19 cellular contexts compared by ENCODE assay signal in the genomic region with DNA sequence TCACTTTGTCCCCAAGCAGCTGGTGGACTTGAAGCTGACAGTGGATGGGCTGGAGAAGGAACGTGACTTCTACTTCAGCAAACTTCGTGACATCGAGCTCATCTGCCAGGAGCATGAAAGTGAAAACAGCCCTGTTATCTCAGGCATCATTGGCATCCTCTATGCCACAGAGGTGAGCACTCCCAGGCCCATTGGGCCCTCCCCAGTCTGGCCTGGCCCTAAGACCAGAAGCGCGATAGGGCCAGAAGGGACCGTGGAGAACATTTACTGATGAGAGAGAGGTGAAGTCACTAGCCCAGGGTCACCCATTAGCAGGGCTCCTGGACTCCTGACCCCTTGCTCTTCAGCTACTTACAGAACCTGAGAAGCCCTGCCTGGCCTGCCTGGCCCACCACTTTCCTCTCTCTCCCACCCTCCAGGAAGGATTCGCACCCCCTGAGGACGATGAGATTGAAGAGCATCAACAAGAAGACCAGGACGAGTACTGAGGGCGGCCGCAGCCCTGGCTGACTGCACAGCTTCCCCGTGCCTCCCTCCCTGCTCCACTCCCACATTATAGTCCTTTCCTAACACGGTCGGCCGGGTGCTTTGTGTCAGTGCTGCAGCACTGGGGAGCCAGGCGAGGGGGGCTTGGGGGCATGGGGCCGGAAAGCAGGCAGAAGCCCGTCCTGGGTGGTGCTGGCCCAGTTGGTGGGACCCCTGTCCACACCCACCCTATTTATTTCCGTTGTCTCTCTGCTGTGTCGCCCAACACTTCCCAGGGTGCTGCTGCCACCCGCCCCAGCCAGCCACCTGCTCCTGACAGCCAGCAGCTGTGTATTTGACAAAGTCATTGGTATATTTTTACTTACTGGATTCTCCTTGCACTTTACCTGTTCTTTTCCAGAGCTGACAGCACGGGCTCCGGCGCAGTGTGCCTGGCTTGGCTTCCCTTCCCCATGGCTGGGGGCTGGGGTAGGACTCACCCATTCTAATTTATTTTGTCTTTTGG. TPM values are rescaled to one million over a fixed set of nuclear protein-coding genes. Genes with fewer than 3 reads are reported as not detected.
A peak's percentile ranks its signal among the peaks of the same experiment; 100 is the strongest.
DNase-seq lines count a peak whose midpoint lies in the region; ATAC-seq and TF ChIP-seq lines count a peak whose summit lies in the region.
"Had no signal": no experiment of that assay in that cellular context is flagged by ENCODE, and none has a peak within 500 bp of the region (broad histone marks: within the 10 kb centered on the region; RNA-seq: fewer than 3 reads in every experiment).

No MANE protein-coding gene starts in this region.

- H3K27ac ChIP-seq in osteoblast (ENCODE audit: low read depth, low read length) = no peak overlapping the region
- H3K27ac ChIP-seq in endodermal cell (ENCODE audit: low read depth, low read length) = no peak overlapping the region
- H3K27ac ChIP-seq: PC-9, RWPE1 had no signal

- H3K27ac Mint-ChIP-seq in activated naive CD8-positive, alpha-beta T cell treated with anti-CD3 and anti-CD28 coated beads, Interleukin-2, amount 10 ng/mL, durations not matched to agents 7 days and 5 days = no peak overlapping the region
- H3K27ac Mint-ChIP-seq in activated naive CD8-positive, alpha-beta T cell treated with anti-CD3 and anti-CD28 coated beads, Interleukin-2, amount 50 U/mL, for 24 hours = no peak overlapping the region
- H3K27ac Mint-ChIP-seq in endodermal cell = no peak overlapping the region
- no peak overlapping the region for H3K27ac Mint-ChIP-seq in activated CD8-positive, alpha-beta T cell treated with anti-CD3 and anti-CD28 coated beads, Interleukin-2, amount 10 ng/mL, durations not matched to agents 7 days and 5 days
- H3K27ac Mint-ChIP-seq: CD4-positive, CD25-positive, alpha-beta regulatory T cell had no signal

- H3K4me3 ChIP-seq in osteoblast (ENCODE audit: insufficient read depth, low read length) (no peak overlapping the region), endodermal cell (ENCODE audit: low read length) (no peak overlapping the region)
- H3K4me3 ChIP-seq: PC-9 had no signal

- peaks cover 6% of the 10 kb centered on the region for H3K36me3 Mint-ChIP-seq in activated naive CD8-positive, alpha-beta T cell treated with anti-CD3 and anti-CD28 coated beads, Interleukin-2, amount 10 ng/mL, durations not matched to agents 7 days and 5 days
- H3K36me3 Mint-ChIP-seq in activated naive CD8-positive, alpha-beta T cell treated with anti-CD3 and anti-CD28 coated beads, Interleukin-2, amount 50 U/mL, for 24 hours (ENCODE audit: low read depth) = peaks cover 8% of the 10 kb centered on the region
- H3K36me3 Mint-ChIP-seq in endodermal cell (ENCODE audit: low read depth) = peaks cover 2% of the 10 kb centered on the region
- peaks cover 4% of the 10 kb centered on the region for H3K36me3 Mint-ChIP-seq in activated CD8-positive, alpha-beta T cell treated with anti-CD3 and anti-CD28 coated beads, Interleukin-2, amount 10 ng/mL, durations not matched to agents 7 days and 5 days (ENCODE audit: low read depth)

- no peak overlapping the region for H2AFZ ChIP-seq in osteoblast (ENCODE audit: low read length)
- H2AFZ ChIP-seq: PC-9 had no signal

- 93 to 96% methylated on average over 7 to 24 of the region's 24 CpGs for WGBS in endodermal cell (ENCODE audit: insufficient coverage in 1 of 2, insufficient read length in 1 of 2), 2 experiments

- POLR2A ChIA-PET in activated naive CD8-positive, alpha-beta T cell treated with anti-CD3 and anti-CD28 coated beads, Interleukin-2, amount 10 ng/mL, durations not matched to agents 7 days and 5 days (lab: Charles Lee) = interaction anchor here (1.6 kb wide), 1 partner anchor 59 kb away, joined by 4 read pairs; no protein-coding TSS in a partner anchor
- POLR2A ChIA-PET in activated CD8-positive, alpha-beta T cell treated with anti-CD3 and anti-CD28 coated beads, Interleukin-2, amount 10 ng/mL, durations not matched to agents 7 days and 5 days (lab: Charles Lee) = no interaction called here

- no peak overlapping the region for H3K4me3 Mint-ChIP-seq in activated naive CD8-positive, alpha-beta T cell treated with anti-CD3 and anti-CD28 coated beads, Interleukin-2, amount 10 ng/mL, durations not matched to agents 7 days and 5 days
- no peak overlapping the region for H3K4me3 Mint-ChIP-seq in activated naive CD8-positive, alpha-beta T cell treated with anti-CD3 and anti-CD28 coated beads, Interleukin-2, amount 50 U/mL, for 24 hours
- no peak overlapping the region for H3K4me3 Mint-ChIP-seq in endodermal cell
- H3K4me3 Mint-ChIP-seq in activated CD8-positive, alpha-beta T cell treated with anti-CD3 and anti-CD28 coated beads, Interleukin-2, amount 10 ng/mL, durations not matched to agents 7 days and 5 days = no peak overlapping the region
- H3K4me3 Mint-ChIP-seq: CD4-positive, CD25-positive, alpha-beta regulatory T cell; IgD-negative memory B cell had no signal

- H3K27me3 ChIP-seq in osteoblast (ENCODE audit: insufficient read depth, low read length) = no peaks in the 10 kb centered on the region
- no peaks in the 10 kb centered on the region for H3K27me3 ChIP-seq in endodermal cell (ENCODE audit: control insufficient read depth, insufficient read depth, low read length, poor library complexity, severe bottlenecking)
- H3K27me3 ChIP-seq: BE2C had no signal

- H3K9me3 ChIP-seq in osteoblast (ENCODE audit: low read depth, low read length) (no peaks in the 10 kb centered on the region), endodermal cell (ENCODE audit: control insufficient read depth, low read length) (no peaks in the 10 kb centered on the region)
- H3K9me3 ChIP-seq: BE2C had no signal

- ATAC-seq in activated naive CD8-positive, alpha-beta T cell treated with anti-CD3 and anti-CD28 coated beads, Interleukin-2, amount 10 ng/mL, durations not matched to agents 7 days and 5 days (ENCODE audit: low read depth) = no peak
- no peak for ATAC-seq in activated naive CD8-positive, alpha-beta T cell treated with anti-CD3 and anti-CD28 coated beads, Interleukin-2, amount 50 U/mL, for 24 hours
- ATAC-seq in activated CD8-positive, alpha-beta T cell treated with anti-CD3 and anti-CD28 coated beads, Interleukin-2, amount 10 ng/mL, durations not matched to agents 7 days and 5 days = no peak

- H4K20me1 ChIP-seq in osteoblast (ENCODE audit: insufficient read depth, low read length) = peaks cover 25% of the 10 kb centered on the region

- DNase-seq in activated naive CD8-positive, alpha-beta T cell treated with anti-CD3 and anti-CD28 coated beads, Interleukin-2, amount 10 ng/mL, durations not matched to agents 7 days and 5 days = peak; percentile 20
- no peak for DNase-seq in activated naive CD8-positive, alpha-beta T cell treated with anti-CD3 and anti-CD28 coated beads, Interleukin-2, amount 50 U/mL, for 24 hours
- DNase-seq in NCI-H2081 treated with DMSO at 0.1 percent for 48 hours (lab: John Stamatoyannopoulos, UW) (peak; percentile 19), left kidney (ENCODE audit: low read depth, low spot score) (peak; percentile 50), osteoblast (ENCODE audit: insufficient read length, low spot score, missing footprints) (peak; percentile 75), endodermal cell (no peak), NCI-H774 (lab: John Stamatoyannopoulos, UW) (no peak)
- no peak for DNase-seq in activated CD8-positive, alpha-beta T cell treated with anti-CD3 and anti-CD28 coated beads, Interleukin-2, amount 10 ng/mL, durations not matched to agents 7 days and 5 days
- DNase-seq: BE2C; CD4-positive, CD25-positive, alpha-beta regulatory T cell; COR-L47; DMS 273 treated with DMSO at 0.1 percent for 48 hours; NCI-H1105; NCI-H345; NCI-H524 treated with DMSO at 0.1 percent for 48 hours; PC-9; SIG-M5 had no signal

- H3K79me2 ChIP-seq in osteoblast (ENCODE audit: insufficient read depth, low read length) = peaks cover 20% of the 10 kb centered on the region

- H3K4me1 Mint-ChIP-seq in activated naive CD8-positive, alpha-beta T cell treated with anti-CD3 and anti-CD28 coated beads, Interleukin-2, amount 10 ng/mL, durations not matched to agents 7 days and 5 days = peaks cover 11% of the 10 kb centered on the region
- peaks cover 3% of the 10 kb centered on the region for H3K4me1 Mint-ChIP-seq in activated naive CD8-positive, alpha-beta T cell treated with anti-CD3 and anti-CD28 coated beads, Interleukin-2, amount 50 U/mL, for 24 hours
- H3K4me1 Mint-ChIP-seq in endodermal cell = no peaks in the 10 kb centered on the region
- H3K4me1 Mint-ChIP-seq in activated CD8-positive, alpha-beta T cell treated with anti-CD3 and anti-CD28 coated beads, Interleukin-2, amount 10 ng/mL, durations not matched to agents 7 days and 5 days (ENCODE audit: low read depth) = peaks cover 18% of the 10 kb centered on the region

- no peaks in the 10 kb centered on the region for H3K9me3 Mint-ChIP-seq in activated naive CD8-positive, alpha-beta T cell treated with anti-CD3 and anti-CD28 coated beads, Interleukin-2, amount 10 ng/mL, durations not matched to agents 7 days and 5 days
- no peaks in the 10 kb centered on the region for H3K9me3 Mint-ChIP-seq in activated naive CD8-positive, alpha-beta T cell treated with anti-CD3 and anti-CD28 coated beads, Interleukin-2, amount 50 U/mL, for 24 hours
- no peaks in the 10 kb centered on the region for H3K9me3 Mint-ChIP-seq in endodermal cell
- H3K9me3 Mint-ChIP-seq in activated CD8-positive, alpha-beta T cell treated with anti-CD3 and anti-CD28 coated beads, Interleukin-2, amount 10 ng/mL, durations not matched to agents 7 days and 5 days (ENCODE audit: insufficient read depth) = no peaks in the 10 kb centered on the region
- H3K9me3 Mint-ChIP-seq: CD4-positive, CD25-positive, alpha-beta regulatory T cell; IgD-negative memory B cell had no signal

- TF ChIP-seq CTCF in osteoblast (IDR thresholded peaks at IDR 0.05; ENCODE audit: extremely low read depth, low read depth, low read length) (no peak), endodermal cell (conservative IDR thresholded peaks at IDR 0.05) (no peak)

- no peaks in the 10 kb centered on the region for H3K27me3 Mint-ChIP-seq in activated naive CD8-positive, alpha-beta T cell treated with anti-CD3 and anti-CD28 coated beads, Interleukin-2, amount 10 ng/mL, durations not matched to agents 7 days and 5 days
- H3K27me3 Mint-ChIP-seq in activated naive CD8-positive, alpha-beta T cell treated with anti-CD3 and anti-CD28 coated beads, Interleukin-2, amount 50 U/mL, for 24 hours = no peaks in the 10 kb centered on the region
- H3K27me3 Mint-ChIP-seq in endodermal cell (ENCODE audit: insufficient read depth) = no peaks in the 10 kb centered on the region
- H3K27me3 Mint-ChIP-seq in activated CD8-positive, alpha-beta T cell treated with anti-CD3 and anti-CD28 coated beads, Interleukin-2, amount 10 ng/mL, durations not matched to agents 7 days and 5 days (ENCODE audit: low read depth) = no peaks in the 10 kb centered on the region
- H3K27me3 Mint-ChIP-seq: CD4-positive, CD25-positive, alpha-beta regulatory T cell; IgD-negative memory B cell had no signal

- CTCF ChIA-PET in activated CD8-positive, alpha-beta T cell treated with anti-CD3 and anti-CD28 coated beads, Interleukin-2, amount 10 ng/mL, durations not matched to agents 7 days and 5 days (lab: Charles Lee) = no interaction called here

- peaks cover 17% of the 10 kb centered on the region for H3K36me3 ChIP-seq in osteoblast (ENCODE audit: insufficient read depth, low read length)
- H3K36me3 ChIP-seq in endodermal cell (ENCODE audit: control insufficient read depth, insufficient read depth, low read length) = peaks cover 20% of the 10 kb centered on the region

- no peak overlapping the region for H3K4me2 ChIP-seq in osteoblast (ENCODE audit: insufficient read depth, low read length)
- H3K4me2 ChIP-seq: PC-9 had no signal

- peaks cover 4% of the 10 kb centered on the region for H3K4me1 ChIP-seq in osteoblast (ENCODE audit: insufficient read depth, low read length)
- H3K4me1 ChIP-seq in endodermal cell (ENCODE audit: control insufficient read depth, insufficient read depth, low read length) = no peaks in the 10 kb centered on the region
- H3K4me1 ChIP-seq: BE2C had no signal

- no peak overlapping the region for H3K9ac ChIP-seq in endodermal cell (ENCODE audit: extremely low read depth, low read length, poor library complexity, severe bottlenecking)

RNA-seq across cellular contexts. Expression of a gene that starts 6.6 kb away (rescaled TPM):
- 10 to 100 TPM; 68.1 to 70.8 TPM for total RNA-seq in activated naive CD8-positive, alpha-beta T cell treated with anti-CD3 and anti-CD28 coated beads, Interleukin-2, amount 10 ng/mL, durations not matched to agents 7 days and 5 days
- 50.3 and 50.7 TPM in 2 replicates for total RNA-seq in osteoblast
- 10 to 100 TPM; 52.7 to 63.7 TPM for total RNA-seq in endodermal cell
- 41.2 TPM for polyA plus RNA-seq in endodermal cell (2013, experiment 1 of 2)
- 39.0 TPM for polyA plus RNA-seq in endodermal cell (2013, experiment 2 of 2)
- 10 to 100 TPM; 73.7 to 75.6 TPM for total RNA-seq in activated CD8-positive, alpha-beta T cell treated with anti-CD3 and anti-CD28 coated beads, Interleukin-2, amount 10 ng/mL, durations not matched to agents 7 days and 5 days

RNA-seq across cellular contexts. Expression of a gene that starts 25.3 kb away (rescaled TPM):
- total RNA-seq in activated naive CD8-positive, alpha-beta T cell treated with anti-CD3 and anti-CD28 coated beads, Interleukin-2, amount 10 ng/mL, durations not matched to agents 7 days and 5 days = 10 to 100 TPM; 14.9 to 18.0 TPM
- total RNA-seq in osteoblast (24.6 and 26.8 TPM in 2 replicates), endodermal cell (10 to 100 TPM; 56.9 to 76.1 TPM)
- 72.2 TPM for polyA plus RNA-seq in endodermal cell (2013, experiment 1 of 2)
- polyA plus RNA-seq in endodermal cell (2013, experiment 2 of 2) = 70.4 TPM
- 10 to 100 TPM; 13.9 to 14.8 TPM for total RNA-seq in activated CD8-positive, alpha-beta T cell treated with anti-CD3 and anti-CD28 coated beads, Interleukin-2, amount 10 ng/mL, durations not matched to agents 7 days and 5 days

RNA-seq across cellular contexts. Expression of a gene that starts 45.3 kb away (rescaled TPM):
- total RNA-seq in activated naive CD8-positive, alpha-beta T cell treated with anti-CD3 and anti-CD28 coated beads, Interleukin-2, amount 10 ng/mL, durations not matched to agents 7 days and 5 days = 100 to 1,000 TPM; 302 to 325 TPM
- total RNA-seq in osteoblast (202 and 235 TPM in 2 replicates), endodermal cell (100 to 1,000 TPM; 290 to 311 TPM)
- polyA plus RNA-seq in endodermal cell (2013, experiment 1 of 2) = 206 TPM
- polyA plus RNA-seq in endodermal cell (2013, experiment 2 of 2) = 204 TPM
- total RNA-seq in activated CD8-positive, alpha-beta T cell treated with anti-CD3 and anti-CD28 coated beads, Interleukin-2, amount 10 ng/mL, durations not matched to agents 7 days and 5 days = 100 to 1,000 TPM; 334 to 346 TPM

RNA-seq across cellular contexts. Expression of a gene that starts 52.3 kb away (rescaled TPM):
- 1 to 10 TPM in 1 of 2 experiments, under 1 TPM in 1; 0.91 to 1.2 TPM for total RNA-seq in activated naive CD8-positive, alpha-beta T cell treated with anti-CD3 and anti-CD28 coated beads, Interleukin-2, amount 10 ng/mL, durations not matched to agents 7 days and 5 days
- total RNA-seq in osteoblast (137 and 138 TPM in 2 replicates), endodermal cell (1 to 10 TPM; 1.9 to 2.1 TPM)
- 11.8 TPM for polyA plus RNA-seq in endodermal cell (2013, experiment 1 of 2)
- polyA plus RNA-seq in endodermal cell (2013, experiment 2 of 2) = 15.3 TPM
- 1 to 10 TPM; 1.1 to 1.4 TPM for total RNA-seq in activated CD8-positive, alpha-beta T cell treated with anti-CD3 and anti-CD28 coated beads, Interleukin-2, amount 10 ng/mL, durations not matched to agents 7 days and 5 days

RNA-seq across cellular contexts. Expression of a gene that starts 55.7 kb away (rescaled TPM):
- total RNA-seq in activated naive CD8-positive, alpha-beta T cell treated with anti-CD3 and anti-CD28 coated beads, Interleukin-2, amount 10 ng/mL, durations not matched to agents 7 days and 5 days = 1 to 10 TPM; 1.9 to 2.0 TPM
- total RNA-seq in osteoblast = 6.5 TPM in 2 replicates
- total RNA-seq in endodermal cell = 1 to 10 TPM; 3.2 to 4.4 TPM
- polyA plus RNA-seq in endodermal cell (2013, experiment 1 of 2) = 26.1 TPM
- 23.8 TPM for polyA plus RNA-seq in endodermal cell (2013, experiment 2 of 2)
- total RNA-seq in activated CD8-positive, alpha-beta T cell treated with anti-CD3 and anti-CD28 coated beads, Interleukin-2, amount 10 ng/mL, durations not matched to agents 7 days and 5 days = under 1 TPM; 0.52 to 0.95 TPM

Comparison
In these comparisons a context has a peak if more than half of its experiments do, and no peak if none do; other contexts are left out.
1. DNase-seq: peak in activated naive CD8-positive, alpha-beta T cell treated with anti-CD3 and anti-CD28 coated beads, Interleukin-2, amount 10 ng/mL, durations not matched to agents 7 days and 5 days (single experiment), NCI-H2081 treated with DMSO at 0.1 percent for 48 hours (single experiment), left kidney (single experiment) and osteoblast (single experiment); none in activated naive CD8-positive, alpha-beta T cell treated with anti-CD3 and anti-CD28 coated beads, Interleukin-2, amount 50 U/mL, for 24 hours (single experiment), endodermal cell (single experiment), NCI-H774 (single experiment) and activated CD8-positive, alpha-beta T cell treated with anti-CD3 and anti-CD28 coated beads, Interleukin-2, amount 10 ng/mL, durations not matched to agents 7 days and 5 days (single experiment).